In the genomic region with DNA sequence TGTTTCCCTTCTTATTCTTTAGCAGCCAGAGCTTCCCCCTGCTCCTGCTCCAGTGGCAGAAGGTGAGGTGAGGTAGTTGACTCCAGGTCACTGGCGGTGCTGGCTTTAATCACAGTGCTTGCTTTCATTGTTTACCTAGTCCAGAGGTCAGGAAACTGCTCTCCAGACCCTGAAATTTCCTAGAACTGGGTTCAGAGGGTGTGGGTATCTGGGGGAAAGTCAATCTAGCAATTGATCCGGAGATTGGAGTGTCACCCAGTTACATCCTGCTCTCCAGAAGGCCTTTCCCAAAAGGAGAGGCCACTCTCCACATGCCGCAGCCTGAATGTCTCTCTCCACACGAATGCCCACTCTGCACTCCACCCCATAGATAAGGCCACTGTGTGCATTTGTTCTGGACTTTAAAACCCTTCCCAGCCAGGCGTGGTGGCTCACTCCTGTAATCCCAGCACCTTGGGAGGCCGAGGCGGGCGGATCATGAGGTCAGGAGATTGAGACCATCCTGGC, we compare ENCODE assay signal across 1 cellular context.
TF ChIP-seq lines count a peak whose summit lies in the region.

No MANE protein-coding gene starts in this region.

TF ChIP-seq in HepG2, 621 proteins besides CTCF, POLR2A, EP300 and RAD21 (continued from another document and continues in another):
- TF ChIP-seq, protein P1, sequence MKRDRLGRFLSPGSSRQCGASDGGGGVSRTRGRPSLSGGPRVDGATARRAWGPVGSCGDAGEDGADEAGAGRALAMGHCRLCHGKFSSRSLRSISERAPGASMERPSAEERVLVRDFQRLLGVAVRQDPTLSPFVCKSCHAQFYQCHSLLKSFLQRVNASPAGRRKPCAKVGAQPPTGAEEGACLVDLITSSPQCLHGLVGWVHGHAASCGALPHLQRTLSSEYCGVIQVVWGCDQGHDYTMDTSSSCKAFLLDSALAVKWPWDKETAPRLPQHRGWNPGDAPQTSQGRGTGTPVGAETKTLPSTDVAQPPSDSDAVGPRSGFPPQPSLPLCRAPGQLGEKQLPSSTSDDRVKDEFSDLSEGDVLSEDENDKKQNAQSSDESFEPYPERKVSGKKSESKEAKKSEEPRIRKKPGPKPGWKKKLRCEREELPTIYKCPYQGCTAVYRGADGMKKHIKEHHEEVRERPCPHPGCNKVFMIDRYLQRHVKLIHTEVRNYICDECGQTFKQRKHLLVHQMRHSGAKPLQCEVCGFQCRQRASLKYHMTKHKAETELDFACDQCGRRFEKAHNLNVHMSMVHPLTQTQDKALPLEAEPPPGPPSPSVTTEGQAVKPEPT (CRISPR knock-in tag; IDR thresholded peaks at IDR 0.05; ENCODE audit: low read depth), result peak; percentile 42; the same call in 1 of the 2 replicates
- 0 out of 3 replicates have a peak, but pooled peaks have one; percentile 10 for TF ChIP-seq MXI1 (IDR thresholded peaks at IDR 0.05; ENCODE audit: borderline replicate concordance, low read depth, low read length)
- no peak for TF ChIP-seq MAFK (conservative IDR thresholded peaks at IDR 0.05 in 1 of 2, IDR thresholded peaks at IDR 0.05 in 1 of 2; ENCODE audit: low read length in 2 of 2)
- no peak for TF ChIP-seq GTF2F1 (IDR thresholded peaks at IDR 0.05; ENCODE audit: low read length)
- TF ChIP-seq, protein P2, sequence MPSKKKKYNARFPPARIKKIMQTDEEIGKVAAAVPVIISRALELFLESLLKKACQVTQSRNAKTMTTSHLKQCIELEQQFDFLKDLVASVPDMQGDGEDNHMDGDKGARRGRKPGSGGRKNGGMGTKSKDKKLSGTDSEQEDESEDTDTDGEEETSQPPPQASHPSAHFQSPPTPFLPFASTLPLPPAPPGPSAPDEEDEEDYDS (CRISPR knock-in tag; IDR thresholded peaks at IDR 0.05), result peak; percentile 77
- TF ChIP-seq, protein P3, sequence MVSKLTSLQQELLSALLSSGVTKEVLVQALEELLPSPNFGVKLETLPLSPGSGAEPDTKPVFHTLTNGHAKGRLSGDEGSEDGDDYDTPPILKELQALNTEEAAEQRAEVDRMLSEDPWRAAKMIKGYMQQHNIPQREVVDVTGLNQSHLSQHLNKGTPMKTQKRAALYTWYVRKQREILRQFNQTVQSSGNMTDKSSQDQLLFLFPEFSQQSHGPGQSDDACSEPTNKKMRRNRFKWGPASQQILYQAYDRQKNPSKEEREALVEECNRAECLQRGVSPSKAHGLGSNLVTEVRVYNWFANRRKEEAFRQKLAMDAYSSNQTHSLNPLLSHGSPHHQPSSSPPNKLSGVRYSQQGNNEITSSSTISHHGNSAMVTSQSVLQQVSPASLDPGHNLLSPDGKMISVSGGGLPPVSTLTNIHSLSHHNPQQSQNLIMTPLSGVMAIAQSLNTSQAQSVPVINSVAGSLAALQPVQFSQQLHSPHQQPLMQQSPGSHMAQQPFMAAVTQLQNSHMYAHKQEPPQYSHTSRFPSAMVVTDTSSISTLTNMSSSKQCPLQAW (CRISPR knock-in tag; IDR thresholded peaks at IDR 0.05), result peak; percentile 96
- no peak for TF ChIP-seq SRSF4 (IDR thresholded peaks at IDR 0.05; ENCODE audit: low read depth, low read length, poor library complexity, severe bottlenecking)
- no peak for TF ChIP-seq NFE2 (CRISPR knock-in tag; IDR thresholded peaks at IDR 0.05)
- TF ChIP-seq TOPORS (CRISPR knock-in tag; IDR thresholded peaks at IDR 0.05), result no peak
- TF ChIP-seq BRD4 (CRISPR knock-in tag; IDR thresholded peaks at IDR 0.05), result no peak
- TF ChIP-seq ZNF333 (CRISPR knock-in tag; IDR thresholded peaks at IDR 0.05; ENCODE audit: borderline replicate concordance), result 0 out of 2 replicates have a peak, but pooled peaks have one; percentile 21
- no peak for TF ChIP-seq ZNF550 (CRISPR knock-in tag; IDR thresholded peaks at IDR 0.05; ENCODE audit: borderline replicate concordance)
- no peak for TF ChIP-seq CHD2 (IDR thresholded peaks at IDR 0.05; ENCODE audit: low read depth, low read length)
- TF ChIP-seq, protein P4, sequence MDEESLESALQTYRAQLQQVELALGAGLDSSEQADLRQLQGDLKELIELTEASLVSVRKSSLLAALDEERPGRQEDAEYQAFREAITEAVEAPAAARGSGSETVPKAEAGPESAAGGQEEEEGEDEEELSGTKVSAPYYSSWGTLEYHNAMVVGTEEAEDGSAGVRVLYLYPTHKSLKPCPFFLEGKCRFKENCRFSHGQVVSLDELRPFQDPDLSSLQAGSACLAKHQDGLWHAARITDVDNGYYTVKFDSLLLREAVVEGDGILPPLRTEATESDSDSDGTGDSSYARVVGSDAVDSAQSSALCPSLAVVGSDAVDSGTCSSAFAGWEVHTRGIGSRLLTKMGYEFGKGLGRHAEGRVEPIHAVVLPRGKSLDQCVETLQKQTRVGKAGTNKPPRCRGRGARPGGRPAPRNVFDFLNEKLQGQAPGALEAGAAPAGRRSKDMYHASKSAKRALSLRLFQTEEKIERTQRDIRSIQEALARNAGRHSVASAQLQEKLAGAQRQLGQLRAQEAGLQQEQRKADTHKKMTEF (CRISPR knock-in tag; IDR thresholded peaks at IDR 0.05), result peak; percentile 91
- peak; percentile 98 for TF ChIP-seq NR1H2 (CRISPR knock-in tag; IDR thresholded peaks at IDR 0.05; ENCODE audit: borderline replicate concordance, low read depth)
- TF ChIP-seq, protein P5, sequence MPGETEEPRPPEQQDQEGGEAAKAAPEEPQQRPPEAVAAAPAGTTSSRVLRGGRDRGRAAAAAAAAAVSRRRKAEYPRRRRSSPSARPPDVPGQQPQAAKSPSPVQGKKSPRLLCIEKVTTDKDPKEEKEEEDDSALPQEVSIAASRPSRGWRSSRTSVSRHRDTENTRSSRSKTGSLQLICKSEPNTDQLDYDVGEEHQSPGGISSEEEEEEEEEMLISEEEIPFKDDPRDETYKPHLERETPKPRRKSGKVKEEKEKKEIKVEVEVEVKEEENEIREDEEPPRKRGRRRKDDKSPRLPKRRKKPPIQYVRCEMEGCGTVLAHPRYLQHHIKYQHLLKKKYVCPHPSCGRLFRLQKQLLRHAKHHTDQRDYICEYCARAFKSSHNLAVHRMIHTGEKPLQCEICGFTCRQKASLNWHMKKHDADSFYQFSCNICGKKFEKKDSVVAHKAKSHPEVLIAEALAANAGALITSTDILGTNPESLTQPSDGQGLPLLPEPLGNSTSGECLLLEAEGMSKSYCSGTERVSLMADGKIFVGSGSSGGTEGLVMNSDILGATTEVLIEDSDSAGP (CRISPR knock-in tag; IDR thresholded peaks at IDR 0.05; ENCODE audit: borderline replicate concordance), result peak; percentile 66; the same call in 1 of the 2 replicates
- TF ChIP-seq PCBP2 (optimal IDR thresholded peaks at IDR 0.05; ENCODE audit: low read depth, low read length, poor library complexity, severe bottlenecking), result no peak
- TF ChIP-seq AKAP8 (CRISPR knock-in tag; IDR thresholded peaks at IDR 0.05), result peak; percentile 79; the same call in 1 of the 2 replicates
- TF ChIP-seq, protein P6, sequence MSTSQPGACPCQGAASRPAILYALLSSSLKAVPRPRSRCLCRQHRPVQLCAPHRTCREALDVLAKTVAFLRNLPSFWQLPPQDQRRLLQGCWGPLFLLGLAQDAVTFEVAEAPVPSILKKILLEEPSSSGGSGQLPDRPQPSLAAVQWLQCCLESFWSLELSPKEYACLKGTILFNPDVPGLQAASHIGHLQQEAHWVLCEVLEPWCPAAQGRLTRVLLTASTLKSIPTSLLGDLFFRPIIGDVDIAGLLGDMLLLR (CRISPR knock-in tag; IDR thresholded peaks at IDR 0.05), result no peak
- no peak for TF ChIP-seq ATAD3A (CRISPR knock-in tag; IDR thresholded peaks at IDR 0.05)
- TF ChIP-seq ZNF292 (CRISPR knock-in tag; IDR thresholded peaks at IDR 0.05; ENCODE audit: borderline replicate concordance, low read depth), result peak; percentile 90; the same call in 1 of the 2 replicates
- TF ChIP-seq, protein P7, sequence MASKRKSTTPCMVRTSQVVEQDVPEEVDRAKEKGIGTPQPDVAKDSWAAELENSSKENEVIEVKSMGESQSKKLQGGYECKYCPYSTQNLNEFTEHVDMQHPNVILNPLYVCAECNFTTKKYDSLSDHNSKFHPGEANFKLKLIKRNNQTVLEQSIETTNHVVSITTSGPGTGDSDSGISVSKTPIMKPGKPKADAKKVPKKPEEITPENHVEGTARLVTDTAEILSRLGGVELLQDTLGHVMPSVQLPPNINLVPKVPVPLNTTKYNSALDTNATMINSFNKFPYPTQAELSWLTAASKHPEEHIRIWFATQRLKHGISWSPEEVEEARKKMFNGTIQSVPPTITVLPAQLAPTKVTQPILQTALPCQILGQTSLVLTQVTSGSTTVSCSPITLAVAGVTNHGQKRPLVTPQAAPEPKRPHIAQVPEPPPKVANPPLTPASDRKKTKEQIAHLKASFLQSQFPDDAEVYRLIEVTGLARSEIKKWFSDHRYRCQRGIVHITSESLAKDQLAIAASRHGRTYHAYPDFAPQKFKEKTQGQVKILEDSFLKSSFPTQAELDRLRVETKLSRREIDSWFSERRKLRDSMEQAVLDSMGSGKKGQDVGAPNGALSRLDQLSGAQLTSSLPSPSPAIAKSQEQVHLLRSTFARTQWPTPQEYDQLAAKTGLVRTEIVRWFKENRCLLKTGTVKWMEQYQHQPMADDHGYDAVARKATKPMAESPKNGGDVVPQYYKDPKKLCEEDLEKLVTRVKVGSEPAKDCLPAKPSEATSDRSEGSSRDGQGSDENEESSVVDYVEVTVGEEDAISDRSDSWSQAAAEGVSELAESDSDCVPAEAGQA (IDR thresholded peaks at IDR 0.05; ENCODE audit: low read depth), result peak; percentile 39; the same call in 1 of the 2 replicates
- TF ChIP-seq, protein P7 (CRISPR knock-in tag; IDR thresholded peaks at IDR 0.05; ENCODE audit: borderline replicate concordance), result no peak; the same call in 1 of the 2 replicates
- TF ChIP-seq ZNF850 (CRISPR knock-in tag; conservative IDR thresholded peaks at IDR 0.05), result no peak
- TF ChIP-seq, protein P8, sequence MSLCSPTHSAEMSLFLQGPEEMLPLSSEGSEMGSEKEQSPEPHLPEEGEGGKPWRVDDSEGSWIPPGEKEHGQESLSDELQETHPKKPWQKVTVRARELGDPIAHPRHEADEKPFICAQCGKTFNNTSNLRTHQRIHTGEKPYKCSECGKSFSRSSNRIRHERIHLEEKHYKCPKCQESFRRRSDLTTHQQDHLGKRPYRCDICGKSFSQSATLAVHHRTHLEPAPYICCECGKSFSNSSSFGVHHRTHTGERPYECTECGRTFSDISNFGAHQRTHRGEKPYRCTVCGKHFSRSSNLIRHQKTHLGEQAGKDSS (CRISPR knock-in tag; IDR thresholded peaks at IDR 0.05; ENCODE audit: borderline replicate concordance, low read depth), result peak; percentile 81
- TF ChIP-seq ISX (CRISPR knock-in tag; conservative IDR thresholded peaks at IDR 0.05), result no peak
- TF ChIP-seq HOXA7 (CRISPR knock-in tag; IDR thresholded peaks at IDR 0.05), result no peak
- TF ChIP-seq, protein P9, sequence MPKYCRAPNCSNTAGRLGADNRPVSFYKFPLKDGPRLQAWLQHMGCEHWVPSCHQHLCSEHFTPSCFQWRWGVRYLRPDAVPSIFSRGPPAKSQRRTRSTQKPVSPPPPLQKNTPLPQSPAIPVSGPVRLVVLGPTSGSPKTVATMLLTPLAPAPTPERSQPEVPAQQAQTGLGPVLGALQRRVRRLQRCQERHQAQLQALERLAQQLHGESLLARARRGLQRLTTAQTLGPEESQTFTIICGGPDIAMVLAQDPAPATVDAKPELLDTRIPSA (CRISPR knock-in tag; IDR thresholded peaks at IDR 0.05; ENCODE audit: borderline replicate concordance), result no peak
- TF ChIP-seq ZNF616 (CRISPR knock-in tag; IDR thresholded peaks at IDR 0.05; ENCODE audit: low read depth), result no peak
- TF ChIP-seq, protein P10, sequence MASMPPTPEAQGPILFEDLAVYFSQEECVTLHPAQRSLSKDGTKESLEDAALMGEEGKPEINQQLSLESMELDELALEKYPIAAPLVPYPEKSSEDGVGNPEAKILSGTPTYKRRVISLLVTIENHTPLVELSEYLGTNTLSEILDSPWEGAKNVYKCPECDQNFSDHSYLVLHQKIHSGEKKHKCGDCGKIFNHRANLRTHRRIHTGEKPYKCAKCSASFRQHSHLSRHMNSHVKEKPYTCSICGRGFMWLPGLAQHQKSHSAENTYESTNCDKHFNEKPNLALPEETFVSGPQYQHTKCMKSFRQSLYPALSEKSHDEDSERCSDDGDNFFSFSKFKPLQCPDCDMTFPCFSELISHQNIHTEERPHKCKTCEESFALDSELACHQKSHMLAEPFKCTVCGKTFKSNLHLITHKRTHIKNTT (CRISPR knock-in tag; IDR thresholded peaks at IDR 0.05), result no peak
- TF ChIP-seq ZNF788 (CRISPR knock-in tag; IDR thresholded peaks at IDR 0.05; ENCODE audit: borderline replicate concordance), result peak; percentile 87; the same call in 1 of the 2 replicates
- peak; percentile 81 for TF ChIP-seq SAP130 (CRISPR knock-in tag; IDR thresholded peaks at IDR 0.05; ENCODE audit: low read depth)
- TF ChIP-seq HNRNPH1 (optimal IDR thresholded peaks at IDR 0.05; ENCODE audit: low read depth, low read length), result no peak
- TF ChIP-seq ARNT2 (CRISPR knock-in tag; IDR thresholded peaks at IDR 0.05; ENCODE audit: low read depth), result no peak
- TF ChIP-seq, protein P11, sequence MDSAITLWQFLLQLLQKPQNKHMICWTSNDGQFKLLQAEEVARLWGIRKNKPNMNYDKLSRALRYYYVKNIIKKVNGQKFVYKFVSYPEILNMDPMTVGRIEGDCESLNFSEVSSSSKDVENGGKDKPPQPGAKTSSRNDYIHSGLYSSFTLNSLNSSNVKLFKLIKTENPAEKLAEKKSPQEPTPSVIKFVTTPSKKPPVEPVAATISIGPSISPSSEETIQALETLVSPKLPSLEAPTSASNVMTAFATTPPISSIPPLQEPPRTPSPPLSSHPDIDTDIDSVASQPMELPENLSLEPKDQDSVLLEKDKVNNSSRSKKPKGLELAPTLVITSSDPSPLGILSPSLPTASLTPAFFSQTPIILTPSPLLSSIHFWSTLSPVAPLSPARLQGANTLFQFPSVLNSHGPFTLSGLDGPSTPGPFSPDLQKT (CRISPR knock-in tag; IDR thresholded peaks at IDR 0.05; ENCODE audit: borderline replicate concordance), result no peak
- no peak for TF ChIP-seq RBM39 (IDR thresholded peaks at IDR 0.05; ENCODE audit: low read depth, low read length, poor library complexity, severe bottlenecking)
- TF ChIP-seq ZNF703 (CRISPR knock-in tag; IDR thresholded peaks at IDR 0.05; ENCODE audit: borderline replicate concordance), result peak; percentile 66; the same call in 1 of the 2 replicates
- peak; percentile 88 for TF ChIP-seq ZNF543 (CRISPR knock-in tag; IDR thresholded peaks at IDR 0.05)
- peak; percentile 95 for TF ChIP-seq GATA4 (IDR thresholded peaks at IDR 0.05; ENCODE audit: borderline replicate concordance, low read depth)
- TF ChIP-seq STAT5B (CRISPR knock-in tag; IDR thresholded peaks at IDR 0.05), result peak; percentile 43
- no peak for TF ChIP-seq ZFP37 (CRISPR knock-in tag; IDR thresholded peaks at IDR 0.05; ENCODE audit: borderline replicate concordance)
